Comparison of ENCODE assay signal across 9 cellular contexts in the genomic region with DNA sequence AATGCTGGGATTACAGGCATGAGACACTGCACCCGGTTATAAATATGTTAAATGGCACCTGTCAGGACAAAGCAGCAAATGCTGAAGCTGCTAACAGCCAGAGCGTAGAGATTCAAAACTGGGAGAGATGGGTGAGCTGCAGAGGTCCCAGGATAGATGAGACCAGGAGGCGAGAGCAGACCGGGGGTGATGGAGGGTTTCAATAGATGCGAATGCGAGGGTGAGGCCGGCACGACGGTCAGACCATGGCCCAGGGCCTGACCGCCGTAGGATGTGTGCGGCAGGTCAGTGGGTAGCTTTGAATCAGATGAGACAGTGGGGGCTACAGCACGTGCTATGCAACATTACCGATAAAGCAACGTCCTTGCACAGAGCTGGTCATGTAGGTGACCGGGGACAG. TPM values are rescaled to one million over a fixed set of nuclear protein-coding genes. Genes with fewer than 3 reads are reported as not detected.
"Had no signal": no experiment of that assay in that cellular context is flagged by ENCODE, and none has a peak within 500 bp of the region (broad histone marks: within the 10 kb centered on the region; RNA-seq: fewer than 3 reads in every experiment).

No MANE protein-coding gene starts in this region.

- FAIRE-seq: HepG2 had no signal

- H3K27ac Mint-ChIP-seq: HFFc6, IgD-negative memory B cell had no signal

- H3K9ac ChIP-seq: GM23248 had no signal

- H3K4me1 ChIP-seq: HAP-1 had no signal

- H3K36me3 Mint-ChIP-seq: IgD-negative memory B cell had no signal

- DNase-seq: GM23248, GOT3, H7, HFFc6 had no signal

- H3K9me3 ChIP-seq: HAP-1 had no signal

- H3K36me3 ChIP-seq: HAP-1 had no signal

- H2AFZ ChIP-seq: GM23248 had no signal

- ATAC-seq: HCT116, HepG2 had no signal

- H3K4me3 Mint-ChIP-seq: HFFc6, IgD-negative memory B cell had no signal

- H3K4me3 ChIP-seq: GM23248, HAP-1 had no signal

- H3K4me1 Mint-ChIP-seq: IgD-negative memory B cell had no signal

- H3K9me3 Mint-ChIP-seq: HFFc6, IgD-negative memory B cell had no signal

- H3K27ac ChIP-seq: GM23248, HL-60 had no signal

RNA-seq across cellular contexts. Expression of a gene that starts 14.3 kb away (rescaled TPM):
- polyA plus RNA-seq: IgD-negative memory B cell had no signal
